Comparison of ENCODE assay signal across 8 cellular contexts in the genomic region with DNA sequence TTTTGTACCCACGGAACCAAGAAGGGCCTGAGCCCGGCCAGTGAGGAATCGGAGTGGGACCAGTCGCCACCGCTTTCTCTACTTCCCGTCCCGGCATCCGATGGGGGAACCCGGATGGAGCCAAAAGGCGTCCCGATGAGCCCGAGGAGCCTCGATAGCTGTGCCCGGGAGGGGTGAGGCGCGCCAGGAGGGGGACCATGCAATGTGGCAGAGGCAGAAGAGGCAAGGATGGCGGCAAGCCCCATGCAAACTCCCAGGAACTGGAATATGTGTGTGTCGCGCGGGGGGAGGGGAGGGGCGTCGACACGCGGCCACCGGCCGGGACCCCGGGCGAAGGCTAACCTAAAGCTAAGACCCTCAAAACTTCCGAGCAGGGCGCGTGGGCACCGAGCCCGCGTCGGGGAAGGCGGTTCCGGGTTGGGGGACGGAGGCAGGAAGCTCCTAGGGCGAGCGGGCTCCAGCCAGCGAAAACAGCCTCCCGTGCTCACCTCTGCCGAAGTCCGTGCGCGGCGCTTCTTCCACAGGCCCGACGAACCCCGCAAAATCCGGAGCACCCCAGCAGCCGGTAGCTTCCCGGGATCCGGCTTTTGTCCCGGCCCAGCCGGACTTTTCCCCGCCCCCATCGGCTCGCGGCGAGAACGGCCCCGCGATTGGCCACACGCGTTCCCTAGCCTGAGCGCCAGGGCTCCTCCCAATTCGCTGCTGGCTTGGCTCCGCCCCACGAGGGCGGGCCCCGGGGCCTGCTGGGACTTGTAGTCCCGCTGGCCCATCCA. TPM values are rescaled to one million over a fixed set of nuclear protein-coding genes. Genes with fewer than 3 reads are reported as not detected.
A peak's percentile ranks its signal among the peaks of the same experiment; 100 is the strongest.
DNase-seq lines count a peak whose midpoint lies in the region; ATAC-seq, FAIRE-seq and TF ChIP-seq lines count a peak whose summit lies in the region.

Gene ACLY, minus strand, starts transcription at position 560 of the 773 bp plus-strand sequence. CDS start 5,078 bp downstream, outside the sequence.

- peak within 1 kb of the TSS; percentile 81 for H3K27ac ChIP-seq in VCaP
- H3K27ac ChIP-seq in breast epithelium: peak within 1 kb of the TSS; percentile 89 to 92
- H3K27ac ChIP-seq in iPS-20b (ENCODE audit: low read length): peak within 1 kb of the TSS; percentile 95
- peak within 1 kb of the TSS; percentile 78 to 91 for H3K27ac ChIP-seq in small intestine (ENCODE audit: low read depth in 1 of 2, low read length in 1 of 2)

- ATAC-seq in GM18858 (IDR thresholded peaks at IDR 0.05; ENCODE audit: unreplicated experiment): peak; percentile 89
- peak; percentile 85 for ATAC-seq in HG03095 (IDR thresholded peaks at IDR 0.05; ENCODE audit: unreplicated experiment)

- H3K4me3 ChIP-seq in breast epithelium (peak within 1 kb of the TSS; percentile 92 to 97 (median 96)), iPS-20b (ENCODE audit: low read length) (peak within 1 kb of the TSS; percentile 97), small intestine (ENCODE audit: low read depth in 1 of 2, low read length in 2 of 2) (peak within 1 kb of the TSS; percentile 78 to 97)

- FAIRE-seq in small intestine (lab: Jason Lieb, UNC): no peak

- peak; percentile 95 for DNase-seq in A172 (ENCODE audit: low spot score)
- DNase-seq in NCI-H2171 (lab: John Stamatoyannopoulos, UW): peak; percentile 96
- DNase-seq in breast epithelium (ENCODE audit: low spot score in 2 of 2): peak; percentile 96 to 97
- peak; percentile 98 for DNase-seq in small intestine

- H3K4me1 ChIP-seq in breast epithelium (peaks cover 6 to 25% of the 10 kb centered on the region in 2 donors), iPS-20b (ENCODE audit: insufficient read depth, low read length) (peaks cover 25% of the 10 kb centered on the region; the same call in 1 of the 2 replicates), small intestine (ENCODE audit: control insufficient read depth in 2 of 2, insufficient read depth in 1 of 2, low read depth in 1 of 2, low read length in 1 of 2) (peaks cover 3 to 8% of the 10 kb centered on the region in 2 donors)

- TF ChIP-seq CTCF in VCaP (conservative IDR thresholded peaks at IDR 0.05) (no peak), breast epithelium (IDR thresholded peaks at IDR 0.05) (no peak)

- H3K9ac ChIP-seq in iPS-20b (ENCODE audit: low read depth, low read length): peak within 1 kb of the TSS; percentile 98

- H3K36me3 ChIP-seq in breast epithelium: no peaks in the 10 kb centered on the region
- H3K36me3 ChIP-seq in iPS-20b (ENCODE audit: insufficient read depth, low read depth, low read length): peaks cover 15% of the 10 kb centered on the region
- H3K36me3 ChIP-seq in small intestine (ENCODE audit: control insufficient read depth in 2 of 2, insufficient read depth in 2 of 2, low read length in 2 of 2): no peaks in the 10 kb centered on the region

- TF ChIP-seq POLR2A in breast epithelium (IDR thresholded peaks at IDR 0.05): peak; percentile 54

- WGBS in small intestine, 3 donors: 0 to 1% (median 1%) methylated on average over 68 to 73 of the region's 73 CpGs

- intact Hi-C loops in breast epithelium (cut with DNase I; ENCODE audit: low total_unique reads): no loop called here

- H3K9me3 ChIP-seq in breast epithelium (no peaks in the 10 kb centered on the region), iPS-20b (ENCODE audit: insufficient read depth, low read depth, low read length) (no peaks in the 10 kb centered on the region), small intestine (ENCODE audit: control insufficient read depth, low read depth) (no peaks in the 10 kb centered on the region)

- H3K27me3 ChIP-seq in breast epithelium (no peaks in the 10 kb centered on the region), iPS-20b (ENCODE audit: insufficient read depth, low read length) (no peaks in the 10 kb centered on the region), small intestine (ENCODE audit: control insufficient read depth in 2 of 2, insufficient read depth in 2 of 2, low read length in 2 of 2) (no peaks in the 10 kb centered on the region)

RNA-seq across cellular contexts. Expression of gene ACLY, which starts in this region (rescaled TPM):
- 212 and 231 TPM in 2 replicates for total RNA-seq in A172 (2014; rRNA removed; shearing (Covaris generic))
- 10 to 100 TPM; 50.1 to 84.2 (median 66.3) TPM for total RNA-seq in breast epithelium
- 10 to 100 TPM; 44.0 to 55.6 (median 53.2) TPM for polyA plus RNA-seq in small intestine

Comparison
In these comparisons a context has a peak if more than half of its experiments do, and no peak if none do; other contexts are left out.
1. Peak in every context shown above with its lines: DNase-seq, ATAC-seq, H3K4me3 ChIP-seq and H3K27ac ChIP-seq.